Comparison of ENCODE assay signal across 8 cellular contexts in genomic region chr9:136700959-136701664, GRCh38. TPM values are rescaled to one million over a fixed set of nuclear protein-coding genes. Genes with fewer than 3 reads are reported as not detected.
DNase-seq lines count a peak whose midpoint lies in the region; ATAC-seq, FAIRE-seq and TF ChIP-seq lines count a peak whose summit lies in the region.

No MANE protein-coding gene starts in this region.

- DNase-seq in GM12891 (ENCODE audit: insufficient read length, low spot score) (peak; percentile 64), NCI-H1436 treated with DMSO at 0.1 percent for 48 hours (lab: John Stamatoyannopoulos, UW) (no peak), MCF 10A (ENCODE audit: unreplicated experiment) (no peak)
- peak; percentile 84 for DNase-seq in activated CD8-positive, alpha-beta memory T cell treated with anti-CD3 and anti-CD28 coated beads, Interleukin-2, amount 50 U/mL, for 48 hours
- peak in 9 of 10 donors; percentile 31 to 77 (median 65) for DNase-seq in naive thymus-derived CD8-positive, alpha-beta T cell

- no peaks in the 10 kb centered on the region for H3K36me3 Mint-ChIP-seq in naive thymus-derived CD8-positive, alpha-beta T cell
- H3K36me3 Mint-ChIP-seq in MCF 10A (ENCODE audit: insufficient read depth, unreplicated experiment), result no peaks in the 10 kb centered on the region

- peak; percentile 73 for TF ChIP-seq POLR2A in GM12891 (IDR thresholded peaks at IDR 0.05; ENCODE audit: low read depth, low read length)

- intact Hi-C loops in MCF 10A (cut with micrococcal nuclease), result no loop called here

- H3K4me1 Mint-ChIP-seq in naive thymus-derived CD8-positive, alpha-beta T cell, result peaks cover 14 to 43% (median 33%) of the 10 kb centered on the region in 4 donors
- peaks cover 11% of the 10 kb centered on the region for H3K4me1 Mint-ChIP-seq in MCF 10A (ENCODE audit: insufficient read depth, unreplicated experiment)

- CTCF ChIA-PET in MCF 10A (lab: Yijun Ruan, JAX), result interaction anchor here (0.6 to 0.7 kb wide), 2 partner anchors 20 to 335 kb away, joined by 3 to 4 read pairs; no protein-coding TSS in a partner anchor

- ATAC-seq in HG03159 (IDR thresholded peaks at IDR 0.05; ENCODE audit: unreplicated experiment) (peak; percentile 73), GM19324 (IDR thresholded peaks at IDR 0.05; ENCODE audit: low FRiP score, unreplicated experiment) (no peak), GM18858 (IDR thresholded peaks at IDR 0.05; ENCODE audit: unreplicated experiment) (no peak)
- ATAC-seq in naive thymus-derived CD8-positive, alpha-beta T cell, result peak; percentile 84

- H3K9me3 Mint-ChIP-seq in naive thymus-derived CD8-positive, alpha-beta T cell, result no peaks in the 10 kb centered on the region
- no peaks in the 10 kb centered on the region for H3K9me3 Mint-ChIP-seq in MCF 10A (ENCODE audit: unreplicated experiment)

- POLR2A ChIA-PET in naive thymus-derived CD8-positive, alpha-beta T cell (lab: Charles Lee), result interaction anchor here (0.7 to 2.7 kb wide), 4 partner anchors 13 to 1013 kb away, joined by 4 to 19 read pairs (median 4); no protein-coding TSS in a partner anchor
- POLR2A ChIA-PET in MCF 10A (lab: Yijun Ruan, JAX), result no interaction called here

- no peak for TF ChIP-seq CTCF in MCF 10A (IDR thresholded peaks at IDR 0.05; ENCODE audit: unreplicated experiment)

- H3K4me3 Mint-ChIP-seq in naive thymus-derived CD8-positive, alpha-beta T cell, result peak overlapping the region; percentile 73 to 90 (median 85)
- no peak overlapping the region for H3K4me3 Mint-ChIP-seq in MCF 10A (ENCODE audit: unreplicated experiment)

- BruUV-seq in MCF 10A (replicated peaks; lab: Mats Ljungman, UMichigan), result no TSS peak

- FAIRE-seq in GM12891 (lab: Jason Lieb, UNC), result peak; percentile 96

- H3K27me3 Mint-ChIP-seq in naive thymus-derived CD8-positive, alpha-beta T cell, result peaks cover 0 to 7% (median 0%) of the 10 kb centered on the region in 5 donors
- no peaks in the 10 kb centered on the region for H3K27me3 Mint-ChIP-seq in MCF 10A (ENCODE audit: insufficient read depth, unreplicated experiment)

- H3K27ac Mint-ChIP-seq in naive thymus-derived CD8-positive, alpha-beta T cell, result peak overlapping the region; percentile 82 to 96 (median 95)
- no peak overlapping the region for H3K27ac Mint-ChIP-seq in MCF 10A (ENCODE audit: low read depth, unreplicated experiment)

TF ChIP-seq in GM12891, 5 proteins besides CTCF, POLR2A, EP300 and RAD21:
- TF ChIP-seq POU2F2 (IDR thresholded peaks at IDR 0.05; ENCODE audit: low read depth, low read length) (no peak), PAX5 (IDR thresholded peaks at IDR 0.05; ENCODE audit: insufficient read depth, low read length, severe bottlenecking) (no peak), TAF1 (IDR thresholded peaks at IDR 0.05; ENCODE audit: low read depth, low read length) (peak; percentile 48; the same call in 1 of the 2 replicates), POLR2AphosphoS5 (IDR thresholded peaks at IDR 0.05; ENCODE audit: low read depth, low read length) (peak; percentile 66; the same call in 1 of the 2 replicates), SPI1 (IDR thresholded peaks at IDR 0.05; ENCODE audit: low read depth, low read length) (no peak)

RNA-seq across cellular contexts. Expression of gene DIPK1B, which starts 11.3 kb away (rescaled TPM):
- 0.45 TPM for polyA plus RNA-seq in GM12891 (2012; ENCODE audit: low read depth, missing spikeins)
- total RNA-seq in naive thymus-derived CD8-positive, alpha-beta T cell, result 1 to 10 TPM in 1 of 2 experiments, under 1 TPM in 1; 0.58 to 1.1 TPM
- polyA plus RNA-seq in naive thymus-derived CD8-positive, alpha-beta T cell, result under 1 TPM in 1 of 3 donors, not detected in 2; 0.07 TPM
- total RNA-seq in MCF 10A (2022), result not detected in 2 replicates

RNA-seq across cellular contexts. Expression of gene AGPAT2, which starts 13.9 kb away (rescaled TPM):
- 5.1 TPM for polyA plus RNA-seq in GM12891 (2012; ENCODE audit: low read depth, missing spikeins)
- total RNA-seq in naive thymus-derived CD8-positive, alpha-beta T cell, result 1 to 10 TPM; 3.0 to 5.8 TPM
- polyA plus RNA-seq in naive thymus-derived CD8-positive, alpha-beta T cell, result 10 to 100 TPM; 10.7 to 24.8 (median 14.6) TPM
- 30.4 and 33.3 TPM in 2 replicates for total RNA-seq in MCF 10A (2022)

RNA-seq across cellular contexts. Expression of gene EGFL7, which starts 38.4 kb away (rescaled TPM):
- polyA plus RNA-seq in GM12891 (2012; ENCODE audit: low read depth, missing spikeins), result 0.09 TPM
- 1 to 10 TPM in 1 of 2 experiments, under 1 TPM in 1; 0.36 to 1.2 TPM for total RNA-seq in naive thymus-derived CD8-positive, alpha-beta T cell
- polyA plus RNA-seq in naive thymus-derived CD8-positive, alpha-beta T cell, result under 1 TPM in 2 of 3 donors, not detected in 1; 0.48 to 0.70 TPM
- 3.9 and 4.3 TPM in 2 replicates for total RNA-seq in MCF 10A (2022)

RNA-seq across cellular contexts. Expression of gene LCN10, which starts 41.6 kb away (rescaled TPM):
- polyA plus RNA-seq in GM12891 (2012; ENCODE audit: low read depth, missing spikeins), result 0.77 TPM
- total RNA-seq in naive thymus-derived CD8-positive, alpha-beta T cell, result 10 to 100 TPM; 11.0 to 11.1 TPM
- polyA plus RNA-seq in naive thymus-derived CD8-positive, alpha-beta T cell, result 1 to 10 TPM in 2 of 3 donors, under 1 TPM in 1; 0.60 to 6.6 (median 3.1) TPM
- total RNA-seq in MCF 10A (2022), result not detected in 2 replicates

RNA-seq across cellular contexts. Expression of gene LCN6, which starts 47.2 kb away (rescaled TPM):
- 0.15 TPM for polyA plus RNA-seq in GM12891 (2012; ENCODE audit: low read depth, missing spikeins)
- not detected for total RNA-seq in naive thymus-derived CD8-positive, alpha-beta T cell
- polyA plus RNA-seq in naive thymus-derived CD8-positive, alpha-beta T cell, result not detected
- not detected in 2 replicates for total RNA-seq in MCF 10A (2022)

Comparison
In these comparisons a context has a peak if more than half of its experiments do, and no peak if none do; other contexts are left out.
1. DNase-seq: peak in GM12891 (single experiment), activated CD8-positive, alpha-beta memory T cell treated with anti-CD3 and anti-CD28 coated beads, Interleukin-2, amount 50 U/mL, for 48 hours (single experiment) and naive thymus-derived CD8-positive, alpha-beta T cell (9 of 10); none in NCI-H1436 treated with DMSO at 0.1 percent for 48 hours (single experiment) and MCF 10A (single experiment).
2. ATAC-seq: peak in HG03159 (single experiment) and naive thymus-derived CD8-positive, alpha-beta T cell (2 of 2); none in GM19324 (single experiment) and GM18858 (single experiment).